8 cellular contexts compared by ENCODE assay signal in the genomic region with DNA sequence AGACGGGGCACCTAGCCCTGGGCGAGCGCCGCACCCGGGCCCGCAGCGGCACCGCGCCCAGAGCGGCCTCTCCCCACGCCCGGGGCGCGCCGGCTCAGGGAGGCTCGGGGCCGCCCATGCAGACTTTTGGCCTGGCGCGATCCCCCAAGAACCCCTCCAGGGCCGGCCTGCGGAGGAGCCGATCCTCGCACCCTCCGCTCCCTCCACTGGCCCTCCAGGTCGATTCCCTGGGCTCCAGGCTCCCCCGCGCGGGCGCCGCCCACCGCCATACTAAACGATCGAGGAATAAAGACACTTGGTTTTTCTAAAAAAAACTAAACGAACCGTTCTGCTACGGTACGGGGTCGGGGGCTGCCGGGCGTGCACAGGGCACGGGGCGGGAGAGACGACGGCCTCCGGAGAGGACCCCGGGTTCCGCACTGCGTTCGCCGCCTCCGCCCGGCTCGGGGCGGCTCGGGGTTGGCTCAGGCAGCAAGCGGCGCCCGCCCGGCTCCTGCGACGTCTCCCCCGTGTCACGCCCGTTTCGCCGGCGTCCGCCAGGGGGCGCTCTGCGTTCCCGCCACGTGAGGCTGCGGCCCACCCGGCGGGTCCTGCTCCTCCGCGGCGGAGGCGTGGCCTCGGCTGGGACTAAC. TPM values are rescaled to one million over a fixed set of nuclear protein-coding genes. Genes with fewer than 3 reads are reported as not detected.
A peak's percentile ranks its signal among the peaks of the same experiment; 100 is the strongest.
DNase-seq lines count a peak whose midpoint lies in the region; ATAC-seq and TF ChIP-seq lines count a peak whose summit lies in the region.

No MANE protein-coding gene starts in this region.

- no peaks in the 10 kb centered on the region for H3K9me3 ChIP-seq in ovary
- H3K9me3 ChIP-seq in thymus (ENCODE audit: control insufficient read depth): no peaks in the 10 kb centered on the region

- H3K27me3 ChIP-seq in ovary: no peaks in the 10 kb centered on the region
- H3K27me3 ChIP-seq in thymus (ENCODE audit: control insufficient read depth, insufficient read depth): peaks cover 2% of the 10 kb centered on the region

- no peaks in the 10 kb centered on the region for H3K36me3 ChIP-seq in ovary
- no peaks in the 10 kb centered on the region for H3K36me3 ChIP-seq in thymus (ENCODE audit: control insufficient read depth, insufficient read depth)

- H3K36me3 Mint-ChIP-seq in activated naive CD8-positive, alpha-beta T cell: no peaks in the 10 kb centered on the region

- 0 to 1% (median 1%) methylated on average over 43 to 80 of the region's 80 CpGs for WGBS in ovary, 3 donors
- WGBS in thymus: under 1% methylated on average over 80 of the region's 80 CpGs

- H3K4me3 ChIP-seq in GM12865 (ENCODE audit: low read depth, low read length): peak overlapping the region; percentile 79
- peak overlapping the region; percentile 61 for H3K4me3 ChIP-seq in ovary
- H3K4me3 ChIP-seq in thymus (ENCODE audit: low read length): peak overlapping the region; percentile 78

- peaks cover 8% of the 10 kb centered on the region for H3K4me1 ChIP-seq in ovary (ENCODE audit: insufficient read depth)
- H3K4me1 ChIP-seq in thymus (ENCODE audit: control insufficient read depth, insufficient read depth, low read length): peaks cover 28% of the 10 kb centered on the region

- no peaks in the 10 kb centered on the region for H3K9me3 Mint-ChIP-seq in activated naive CD8-positive, alpha-beta T cell (ENCODE audit: low read depth)

- ATAC-seq in HG02610 (IDR thresholded peaks at IDR 0.05; ENCODE audit: unreplicated experiment) (peak; percentile 72), SK-N-SH treated with all-trans-retinoic acid at 6 μM for 48 hours (peak; percentile 82)

- TF ChIP-seq EP300 in ovary (IDR thresholded peaks at IDR 0.05): no peak

- DNase-seq in GM12865 (ENCODE audit: low read depth) (peak; percentile 97), NCI-H1092 (lab: John Stamatoyannopoulos, UW) (peak; percentile 83), head of caudate nucleus (peak; percentile 86 to 99 (median 96)), ovary (peak; percentile 93 to 98 (median 95))

- H3K4me1 Mint-ChIP-seq in activated naive CD8-positive, alpha-beta T cell (ENCODE audit: low read depth): peaks cover 28% of the 10 kb centered on the region

- TF ChIP-seq CTCF in GM12865 (IDR thresholded peaks at IDR 0.05; ENCODE audit: insufficient read depth, low read depth, low read length, missing control alignments): peak; percentile 84
- TF ChIP-seq CTCF in ovary (IDR thresholded peaks at IDR 0.05): peak; percentile 73 to 97 (median 97)

- peak overlapping the region; percentile 82 for H3K4me3 Mint-ChIP-seq in activated naive CD8-positive, alpha-beta T cell

- intact Hi-C loops in head of caudate nucleus (cut with DNase I) (loop anchor here (5.0 to 10.0 kb wide), 3 partner anchors 34 to 124 kb away; a partner anchor contains a TSS), ovary (cut with DNase I) (loop anchor here (2.0 to 10.0 kb wide), 5 partner anchors 34 to 123 kb away; a partner anchor contains a TSS)

- peak overlapping the region; percentile 59 to 70 for H3K27ac ChIP-seq in ovary
- peak overlapping the region; percentile 90 for H3K27ac ChIP-seq in thymus (ENCODE audit: low read depth)

- TF ChIP-seq POLR2A in ovary (IDR thresholded peaks at IDR 0.05): peak; percentile 43

- no peaks in the 10 kb centered on the region for H3K27me3 Mint-ChIP-seq in activated naive CD8-positive, alpha-beta T cell

- H3K27ac Mint-ChIP-seq in activated naive CD8-positive, alpha-beta T cell: peak overlapping the region; percentile 66

TF ChIP-seq in SK-N-SH treated with all-trans-retinoic acid at 6 μM for 48 hours, 23 proteins besides CTCF, POLR2A, EP300 and RAD21:
- TF ChIP-seq, protein P1, sequence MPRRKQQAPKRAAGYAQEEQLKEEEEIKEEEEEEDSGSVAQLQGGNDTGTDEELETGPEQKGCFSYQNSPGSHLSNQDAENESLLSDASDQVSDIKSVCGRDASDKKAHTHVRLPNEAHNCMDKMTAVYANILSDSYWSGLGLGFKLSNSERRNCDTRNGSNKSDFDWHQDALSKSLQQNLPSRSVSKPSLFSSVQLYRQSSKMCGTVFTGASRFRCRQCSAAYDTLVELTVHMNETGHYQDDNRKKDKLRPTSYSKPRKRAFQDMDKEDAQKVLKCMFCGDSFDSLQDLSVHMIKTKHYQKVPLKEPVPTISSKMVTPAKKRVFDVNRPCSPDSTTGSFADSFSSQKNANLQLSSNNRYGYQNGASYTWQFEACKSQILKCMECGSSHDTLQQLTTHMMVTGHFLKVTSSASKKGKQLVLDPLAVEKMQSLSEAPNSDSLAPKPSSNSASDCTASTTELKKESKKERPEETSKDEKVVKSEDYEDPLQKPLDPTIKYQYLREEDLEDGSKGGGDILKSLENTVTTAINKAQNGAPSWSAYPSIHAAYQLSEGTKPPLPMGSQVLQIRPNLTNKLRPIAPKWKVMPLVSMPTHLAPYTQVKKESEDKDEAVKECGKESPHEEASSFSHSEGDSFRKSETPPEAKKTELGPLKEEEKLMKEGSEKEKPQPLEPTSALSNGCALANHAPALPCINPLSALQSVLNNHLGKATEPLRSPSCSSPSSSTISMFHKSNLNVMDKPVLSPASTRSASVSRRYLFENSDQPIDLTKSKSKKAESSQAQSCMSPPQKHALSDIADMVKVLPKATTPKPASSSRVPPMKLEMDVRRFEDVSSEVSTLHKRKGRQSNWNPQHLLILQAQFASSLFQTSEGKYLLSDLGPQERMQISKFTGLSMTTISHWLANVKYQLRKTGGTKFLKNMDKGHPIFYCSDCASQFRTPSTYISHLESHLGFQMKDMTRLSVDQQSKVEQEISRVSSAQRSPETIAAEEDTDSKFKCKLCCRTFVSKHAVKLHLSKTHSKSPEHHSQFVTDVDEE (CRISPR knock-in tag; IDR thresholded peaks at IDR 0.05): peak; percentile 29; the same call in 1 of the 2 replicates
- TF ChIP-seq ZNF70 (CRISPR knock-in tag; IDR thresholded peaks at IDR 0.05): peak; percentile 12; the same call in 1 of the 2 replicates
- TF ChIP-seq GLIS3 (CRISPR knock-in tag; IDR thresholded peaks at IDR 0.05): peak; percentile 51; the same call in 1 of the 2 replicates
- no peak for TF ChIP-seq PPARA (CRISPR knock-in tag; IDR thresholded peaks at IDR 0.05; ENCODE audit: borderline replicate concordance)
- peak; percentile 76; the same call in 1 of the 2 replicates for TF ChIP-seq ARNTL (CRISPR knock-in tag; IDR thresholded peaks at IDR 0.05; ENCODE audit: borderline replicate concordance, low read depth)
- no peak for TF ChIP-seq BACH2 (CRISPR knock-in tag; IDR thresholded peaks at IDR 0.05; ENCODE audit: borderline replicate concordance)
- no peak for TF ChIP-seq ZNF8 (CRISPR knock-in tag; IDR thresholded peaks at IDR 0.05)

RNA-seq across cellular contexts. Expression of a gene that starts 0.4 kb away (rescaled TPM):
- total RNA-seq in ovary: 10 to 100 TPM in 1 of 7 donors, 1 to 10 TPM in 6; 1.3 to 10.7 (median 8.0) TPM
- polyA plus RNA-seq in ovary (1 to 10 TPM; 2.7 to 3.9 TPM), thymus (2.5 TPM)

RNA-seq across cellular contexts. Expression of a gene that starts 7.8 kb away (rescaled TPM):
- 100 to 1,000 TPM; 121 to 321 (median 264) TPM for total RNA-seq in ovary
- polyA plus RNA-seq in ovary (100 to 1,000 TPM in 1 of 2 donors, 1 to 10 TPM in 1; 8.6 to 177 TPM), thymus (8.9 TPM)

RNA-seq across cellular contexts. Expression of a gene that starts 14.8 kb away (rescaled TPM):
- total RNA-seq in ovary: 100 to 1,000 TPM; 201 to 319 (median 264) TPM
- polyA plus RNA-seq in ovary (100 to 1,000 TPM; 379 to 588 TPM), thymus (516 TPM)

RNA-seq across cellular contexts. Expression of a gene that starts 32.7 kb away (rescaled TPM):
- 10 to 100 TPM in 5 of 7 donors, 1 to 10 TPM in 2; 7.9 to 23.9 (median 17.6) TPM for total RNA-seq in ovary
- polyA plus RNA-seq in ovary (1 to 10 TPM; 7.9 to 9.5 TPM), thymus (0.43 TPM)

RNA-seq across cellular contexts. Expression of a gene that starts 34.7 kb away (rescaled TPM):
- total RNA-seq in ovary: 10 to 100 TPM; 11.7 to 26.9 (median 23.9) TPM
- polyA plus RNA-seq in ovary (10 to 100 TPM; 17.6 to 24.8 TPM), thymus (11.0 TPM)

Comparison
In these comparisons a context has a peak if more than half of its experiments do, and no peak if none do; other contexts are left out.
1. Peak in every context shown above with its lines: DNase-seq, ATAC-seq, H3K4me3 ChIP-seq and H3K27ac ChIP-seq.